In the genomic region with DNA sequence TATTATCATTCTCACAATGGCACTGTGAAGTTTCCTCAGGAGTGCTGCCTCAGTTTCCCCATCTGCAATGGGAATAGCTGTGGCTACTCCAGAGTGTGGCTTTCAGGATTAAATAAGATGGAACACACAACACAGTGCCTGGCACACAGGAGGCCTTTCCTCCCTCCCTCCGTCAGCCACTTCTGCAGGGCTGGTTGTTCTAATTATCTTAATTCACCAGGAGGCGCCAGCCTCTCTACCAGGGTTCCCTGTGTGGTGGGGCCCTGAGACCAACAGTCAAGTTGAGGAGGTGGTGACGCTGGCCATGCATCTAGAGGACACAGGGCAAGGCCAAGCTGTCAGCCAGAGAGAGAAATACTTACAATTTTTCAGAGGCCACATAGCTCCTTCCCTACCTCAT, we compare ENCODE assay signal across 30 cellular contexts. TPM values are rescaled to one million over a fixed set of nuclear protein-coding genes. Genes with fewer than 3 reads are reported as not detected.
DNase-seq lines count a peak whose midpoint lies in the region; ATAC-seq and TF ChIP-seq lines count a peak whose summit lies in the region.
"Had no signal": no experiment of that assay in that cellular context is flagged by ENCODE, and none has a peak within 500 bp of the region (broad histone marks: within the 10 kb centered on the region; RNA-seq: fewer than 3 reads in every experiment).

No MANE protein-coding gene starts in this region.

- peaks cover 19% of the 10 kb centered on the region for H3K4me1 ChIP-seq in GM23338 (ENCODE audit: insufficient read depth)
- peaks cover 35 to 38% of the 10 kb centered on the region in 2 experiments for H3K4me1 ChIP-seq in trophoblast cell (ENCODE audit: control insufficient read depth in 1 of 2, insufficient read depth in 2 of 2, low read length in 2 of 2)
- H3K4me1 ChIP-seq in sigmoid colon, result peaks cover 0 to 27% (median 26%) of the 10 kb centered on the region in 4 donors

- H3K4me1 Mint-ChIP-seq in GM23338 (peaks cover 28% of the 10 kb centered on the region), WTC11 (peaks cover 30% of the 10 kb centered on the region)
- H3K4me1 Mint-ChIP-seq: activated CD4-positive, alpha-beta T cell treated with anti-CD3 and anti-CD28 coated beads, Interleukin-2, amount 10 ng/mL, durations not matched to agents 7 days and 5 days had no signal

- H3K4me2 ChIP-seq in GM23338, result no peak overlapping the region
- no peak overlapping the region for H3K4me2 ChIP-seq in trophoblast cell (ENCODE audit: low read length)

- WGBS in trophoblast cell (ENCODE audit: extremely low coverage, insufficient coverage, insufficient read length), result no CpG with 5 or more reads among the region's 3 CpGs
- 93 to 94% methylated on average over 3 of the region's 3 CpGs for WGBS in sigmoid colon, 2 donors

- CTCF ChIA-PET in WTC11 (lab: Charles Lee), result interaction anchor here (0.9 to 1.8 kb wide), 6 partner anchors 17 to 158 kb away, joined by 3 to 7 read pairs (median 4); no protein-coding TSS in a partner anchor

- H2AFZ ChIP-seq in GM23338 (no peak overlapping the region), trophoblast cell (ENCODE audit: insufficient read depth, low read length, poor library complexity) (no peak overlapping the region)

- H3K36me3 Mint-ChIP-seq in GM23338 (ENCODE audit: low read depth) (no peaks in the 10 kb centered on the region; the same call in 2 of the 3 replicates), WTC11 (no peaks in the 10 kb centered on the region)
- H3K36me3 Mint-ChIP-seq: activated naive CD8-positive, alpha-beta T cell treated with anti-CD3 and anti-CD28 coated beads, Interleukin-2, amount 10 ng/mL, durations not matched to agents 7 days and 5 days had no signal

- no peak overlapping the region for H3K9ac ChIP-seq in trophoblast cell (ENCODE audit: low read length)

- H3K4me3 ChIP-seq in GM23338 (no peak overlapping the region), trophoblast cell (ENCODE audit: low read depth, low read length) (no peak overlapping the region), sigmoid colon (no peak overlapping the region)
- H3K4me3 ChIP-seq: ascending aorta, cardiac muscle cell, gastroesophageal sphincter, psoas muscle, SJCRH30, stomach, transverse colon had no signal

- peaks cover 35% of the 10 kb centered on the region for H3K79me1 ChIP-seq in trophoblast cell (ENCODE audit: low read length)

- ATAC-seq in GM23338, result no peak; the same call in 2 of the 3 replicates
- ATAC-seq in WTC11, result no peak; the same call in 1 of the 2 replicates
- no peak for ATAC-seq in HG03196 (IDR thresholded peaks at IDR 0.05; ENCODE audit: unreplicated experiment)
- no peak for ATAC-seq in GM21515 (IDR thresholded peaks at IDR 0.05; ENCODE audit: unreplicated experiment)
- ATAC-seq: gastroesophageal sphincter, psoas muscle had no signal

- peak overlapping the region; percentile 32 for H3K14ac ChIP-seq in trophoblast cell (ENCODE audit: low read length)

- H3K9me2 ChIP-seq in GM23338 (ENCODE audit: insufficient read depth), result no peaks in the 10 kb centered on the region

- peak overlapping the region; percentile 46 for H2BK5ac ChIP-seq in trophoblast cell (ENCODE audit: low read depth, low read length, poor library complexity)

- H3K79me2 ChIP-seq in GM23338 (replicated peaks; ENCODE audit: insufficient read depth) (no peaks in the 10 kb centered on the region), trophoblast cell (ENCODE audit: control insufficient read depth, insufficient read depth, low read length, poor library complexity) (peaks cover 2% of the 10 kb centered on the region)

- H3K4me3 Mint-ChIP-seq in GM23338, result no peak overlapping the region
- no peak overlapping the region for H3K4me3 Mint-ChIP-seq in WTC11
- H3K4me3 Mint-ChIP-seq: activated CD4-positive, alpha-beta T cell treated with anti-CD3 and anti-CD28 coated beads, Interleukin-2, amount 10 ng/mL, durations not matched to agents 7 days and 5 days; activated naive CD8-positive, alpha-beta T cell treated with anti-CD3 and anti-CD28 coated beads, Interleukin-2, amount 10 ng/mL, durations not matched to agents 7 days and 5 days; immature natural killer cell had no signal

- no peak overlapping the region for H3K23ac ChIP-seq in trophoblast cell (ENCODE audit: low read length)

- H4K91ac ChIP-seq in trophoblast cell (ENCODE audit: low read depth, low read length), result peak overlapping the region; percentile 77

- H3K9me3 Mint-ChIP-seq in GM23338 (no peaks in the 10 kb centered on the region; the same call in 2 of the 3 replicates), WTC11 (peaks cover 3% of the 10 kb centered on the region; the same call in 1 of the 2 replicates)
- H3K9me3 Mint-ChIP-seq: activated CD4-positive, alpha-beta T cell treated with anti-CD3 and anti-CD28 coated beads, Interleukin-2, amount 10 ng/mL, durations not matched to agents 7 days and 5 days; activated naive CD8-positive, alpha-beta T cell treated with anti-CD3 and anti-CD28 coated beads, Interleukin-2, amount 10 ng/mL, durations not matched to agents 7 days and 5 days; activated T-helper 2 cell treated with anti-CD3 and anti-CD28 coated beads, Interferon-gamma antibody, Interleukin-2, Interleukin-4, amounts not matched to agents 10 μg/mL and 5 μg/mL and 100 μg/mL, durations not matched to agents 14 hours and 24 hours and 36 hours; immature natural killer cell had no signal

- no peak for TF ChIP-seq EP300 in sigmoid colon (IDR thresholded peaks at IDR 0.05)

- H4K8ac ChIP-seq in trophoblast cell (ENCODE audit: low read depth, low read length), result no peak overlapping the region

- peak; percentile 14 for DNase-seq in D341Med (ENCODE audit: low spot score)
- DNase-seq in GM23338 (ENCODE audit: low spot score), result peak; percentile 42
- DNase-seq in WTC11 (ENCODE audit: low spot score), result peak; percentile 22
- DNase-seq in trophoblast cell, result no peak
- no peak for DNase-seq in sigmoid colon
- DNase-seq: activated CD4-positive, alpha-beta T cell treated with anti-CD3 and anti-CD28 coated beads, Interleukin-2, amount 10 ng/mL, durations not matched to agents 7 days and 5 days; activated naive CD8-positive, alpha-beta T cell treated with anti-CD3 and anti-CD28 coated beads, Interleukin-2, amount 10 ng/mL, durations not matched to agents 7 days and 5 days; Caco-2; dermis blood vessel endothelial cell; DND-41; GOT3; hypothalamus; immature natural killer cell; mesenchymal stem cell; MM.1S; NCI-H1417; NCI-H2081; NCI-H345; NCI-H748 treated with DMSO at 0.1 percent for 48 hours; psoas muscle; stomach; T1000; transverse colon had no signal

- POLR2A ChIA-PET in WTC11 (lab: Charles Lee), result no interaction called here

- H3K27ac Mint-ChIP-seq in GM23338 (no peak overlapping the region), WTC11 (no peak overlapping the region)
- H3K27ac Mint-ChIP-seq: activated CD4-positive, alpha-beta T cell treated with anti-CD3 and anti-CD28 coated beads, Interleukin-2, amount 10 ng/mL, durations not matched to agents 7 days and 5 days; activated naive CD8-positive, alpha-beta T cell treated with anti-CD3 and anti-CD28 coated beads, Interleukin-2, amount 10 ng/mL, durations not matched to agents 7 days and 5 days; activated T-helper 2 cell treated with anti-CD3 and anti-CD28 coated beads, Interferon-gamma antibody, Interleukin-2, Interleukin-4, amounts not matched to agents 10 μg/mL and 5 μg/mL and 100 μg/mL, durations not matched to agents 14 hours and 24 hours and 36 hours; immature natural killer cell had no signal

- no peak overlapping the region for H3K27ac ChIP-seq in GM23338 (ENCODE audit: low read depth)
- no peak overlapping the region for H3K27ac ChIP-seq in trophoblast cell (ENCODE audit: low read depth, low read length)
- no peak overlapping the region for H3K27ac ChIP-seq in sigmoid colon
- H3K27ac ChIP-seq: ascending aorta, cardiac muscle cell, gastroesophageal sphincter, psoas muscle, SJCRH30, stomach, transverse colon had no signal

- H2AK5ac ChIP-seq in trophoblast cell (ENCODE audit: low read length), result peak overlapping the region; percentile 26

- H3K9me3 ChIP-seq in trophoblast cell (ENCODE audit: insufficient read depth, low read depth, low read length) (no peaks in the 10 kb centered on the region), sigmoid colon (no peaks in the 10 kb centered on the region)
- H3K9me3 ChIP-seq: ascending aorta, Caco-2, gastroesophageal sphincter, psoas muscle, SJCRH30, stomach, transverse colon had no signal

- H3F3A ChIP-seq in GM23338 (replicated peaks; ENCODE audit: low read depth), result no peaks in the 10 kb centered on the region

- TF ChIP-seq POLR2A in sigmoid colon (IDR thresholded peaks at IDR 0.05), result no peak

- H3K36me3 ChIP-seq in GM23338 (ENCODE audit: insufficient read depth) (no peaks in the 10 kb centered on the region), trophoblast cell (ENCODE audit: control insufficient read depth in 1 of 2, insufficient read depth in 2 of 2, low read length in 2 of 2) (no peaks in the 10 kb centered on the region), sigmoid colon (no peaks in the 10 kb centered on the region)
- H3K36me3 ChIP-seq: ascending aorta, cardiac muscle cell, gastroesophageal sphincter, SJCRH30, stomach, transverse colon had no signal

- no peak overlapping the region for H3K4ac ChIP-seq in trophoblast cell (ENCODE audit: low read depth, low read length)

- peak overlapping the region; percentile 98 for H2BK120ac ChIP-seq in trophoblast cell (ENCODE audit: insufficient read depth, low read length, poor library complexity)

- no peak overlapping the region for H3K18ac ChIP-seq in trophoblast cell (ENCODE audit: low read length)

- no peak overlapping the region for H4K12ac ChIP-seq in trophoblast cell (ENCODE audit: low read depth, low read length)

- peak overlapping the region; percentile 32 for H2BK12ac ChIP-seq in trophoblast cell (ENCODE audit: low read length)

- peak; percentile 35 to 68 for TF ChIP-seq CTCF in GM23338 (conservative IDR thresholded peaks at IDR 0.05; ENCODE audit: low read depth in 2 of 2)
- no peak for TF ChIP-seq CTCF in WTC11 (IDR thresholded peaks at IDR 0.05)
- TF ChIP-seq CTCF in sigmoid colon (IDR thresholded peaks at IDR 0.05), result no peak

- H3K27me3 ChIP-seq in GM23338 (ENCODE audit: insufficient read depth) (peaks cover 7% of the 10 kb centered on the region), trophoblast cell (ENCODE audit: insufficient read depth, low read length) (no peaks in the 10 kb centered on the region), sigmoid colon (no peaks in the 10 kb centered on the region)
- H3K27me3 ChIP-seq: ascending aorta, cardiac muscle cell, gastroesophageal sphincter, SJCRH30, transverse colon had no signal

- H4K20me1 ChIP-seq in GM23338 (replicated peaks; ENCODE audit: insufficient read depth), result no peaks in the 10 kb centered on the region

- intact Hi-C loops in sigmoid colon (cut with DNase I), result loop anchor here (5.0 kb wide), 2 partner anchors 43 to 88 kb away; no protein-coding TSS in a partner anchor

- H3K27me3 Mint-ChIP-seq in GM23338 (ENCODE audit: insufficient read depth, low read depth, poor library complexity) (peaks cover 18% of the 10 kb centered on the region), WTC11 (ENCODE audit: low read depth) (peaks cover 16% of the 10 kb centered on the region)

RNA-seq across cellular contexts. Expression of a gene that starts 6.3 kb away (rescaled TPM):
- total RNA-seq in GM23338 (2014; rRNA removed; shearing (Covaris generic)), result 4.2 and 4.5 TPM in 2 replicates
- polyA plus RNA-seq in GM23338 (2016; fragmentation: Nextera tagmentation; extraction: Ambion mirVana) (0.66 and 0.68 TPM in 2 replicates), sigmoid colon (under 1 TPM in 1 of 3 donors, not detected in 2; 0.20 TPM)
- total RNA-seq in WTC11 (2021) (5.4 to 7.4 TPM (median 7.0 TPM) in 3 replicates), sigmoid colon (1 to 10 TPM in 2 of 4 donors, under 1 TPM in 2; 0.49 to 1.4 (median 0.94) TPM)
- 119 and 130 TPM in 2 replicates for polyA plus RNA-seq in trophoblast cell (2013)
- total RNA-seq: activated CD4-positive, alpha-beta T cell treated with anti-CD3 and anti-CD28 coated beads, Interleukin-2, amount 10 ng/mL, durations not matched to agents 7 days and 5 days; activated naive CD8-positive, alpha-beta T cell treated with anti-CD3 and anti-CD28 coated beads, Interleukin-2, amount 10 ng/mL, durations not matched to agents 7 days and 5 days; dermis blood vessel endothelial cell had no signal
- polyA plus RNA-seq: immature natural killer cell had no signal

Comparison
In these comparisons a context has a peak if more than half of its experiments do, and no peak if none do; other contexts are left out.
1. DNase-seq: peak in D341Med (single experiment), GM23338 (single experiment) and WTC11 (single experiment); none in trophoblast cell (0 of 2) and sigmoid colon (single experiment).
2. CTCF ChIP-seq: peak in GM23338 (2 of 2); none in WTC11 (single experiment) and sigmoid colon (0 of 4).